17 cellular contexts compared by ENCODE assay signal in genomic region chr14:96581902-96582640, GRCh38.
DNase-seq lines count a peak whose midpoint lies in the region; ATAC-seq, FAIRE-seq and TF ChIP-seq lines count a peak whose summit lies in the region.
"Had no signal": no experiment of that assay in that cellular context is flagged by ENCODE, and none has a peak within 500 bp of the region (broad histone marks: within the 10 kb centered on the region; RNA-seq: fewer than 3 reads in every experiment).

No MANE protein-coding gene starts in this region.

- H2BK15ac ChIP-seq in neuronal stem cell (ENCODE audit: low read length) = no peak overlapping the region

- WGBS in SK-N-SH (ENCODE audit: low lambda C conversion rate) = 79% methylated on average over 6 of the region's 13 CpGs
- 47% methylated on average over 13 of the region's 13 CpGs for WGBS in K562 (ENCODE audit: insufficient coverage, low coverage, missing lambda C conversion rate)
- WGBS in neuronal stem cell (ENCODE audit: extremely low coverage in 2 of 2, insufficient read length in 2 of 2, insufficient replicate concordance in 1 of 2), 2 donors = no CpG with 5 or more reads among the region's 13 CpGs
- 85% methylated on average over 13 of the region's 13 CpGs for WGBS in hepatocyte (ENCODE audit: low lambda C conversion rate, missing lambda C conversion rate)

- POLR2A ChIA-PET in SK-N-SH (lab: Yijun Ruan, JAX) = interaction anchor here (0.6 kb wide), 1 partner anchor 158 kb away, joined by 3 read pairs; no protein-coding TSS in a partner anchor
- POLR2A ChIA-PET in K562 (lab: Yijun Ruan, JAX) = no interaction called here

- H3K18ac ChIP-seq in neuronal stem cell (ENCODE audit: low read length) = no peak overlapping the region

- TF ChIP-seq CTCF in SK-N-SH (IDR thresholded peaks at IDR 0.05) (no peak), K562 (IDR thresholded peaks at IDR 0.05 in 2 of 3, conservative IDR thresholded peaks at IDR 0.05 in 1 of 3; ENCODE audit: insufficient read depth in 2 of 3, low read depth in 1 of 3, low read length in 3 of 3) (no peak), hepatocyte (IDR thresholded peaks at IDR 0.05; ENCODE audit: poor library complexity) (no peak), dorsolateral prefrontal cortex (IDR thresholded peaks at IDR 0.05 in 54 of 56, conservative IDR thresholded peaks at IDR 0.05 in 2 of 56; ENCODE audit: low read depth in 1 of 56, partially characterized antibody in 56 of 56) (no peak)

- H3K9me3 ChIP-seq in SK-N-SH = no peaks in the 10 kb centered on the region
- no peaks in the 10 kb centered on the region for H3K9me3 ChIP-seq in K562 (replicated peaks; ENCODE audit: control insufficient read depth, insufficient read depth, low read depth, low read length)
- no peaks in the 10 kb centered on the region for H3K9me3 ChIP-seq in neuronal stem cell (replicated peaks in 1 of 2; ENCODE audit: control insufficient read depth in 2 of 2, insufficient read depth in 1 of 2, low read depth in 1 of 2, low read length in 2 of 2)
- H3K9me3 ChIP-seq in hepatocyte (ENCODE audit: low read depth) = no peaks in the 10 kb centered on the region
- H3K9me3 ChIP-seq: left lung, sigmoid colon, uterus had no signal

- no peak overlapping the region for H4K8ac ChIP-seq in neuronal stem cell (ENCODE audit: low read depth, low read length)

- peak; percentile 16 for DNase-seq in SK-N-SH
- no peak for DNase-seq in H54 (ENCODE audit: insufficient read length, low spot score)
- DNase-seq in K562 (ENCODE audit: extremely low read depth in 1 of 4, low spot score in 3 of 4) = peak; percentile 45 to 60 (median 54)
- no peak for DNase-seq in neuronal stem cell (ENCODE audit: low spot score)
- no peak for DNase-seq in HuH-7 (ENCODE audit: low spot score)
- no peak for DNase-seq in hepatocyte (ENCODE audit: low spot score)
- no peak for DNase-seq in dorsolateral prefrontal cortex
- DNase-seq: activated gamma-delta T cell treated with Interleukin-2 at 50 U/mL for 16 hours; amygdala; CD4-positive, alpha-beta T cell; left lung; NCI-H1930; NCI-H510A; sigmoid colon; uterus had no signal

- H4K20me1 ChIP-seq in SK-N-SH (ENCODE audit: insufficient read depth) (no peaks in the 10 kb centered on the region), K562 (replicated peaks; ENCODE audit: control insufficient read depth, insufficient read depth, low read length) (no peaks in the 10 kb centered on the region), hepatocyte (ENCODE audit: insufficient read depth, poor library complexity, severe bottlenecking) (no peaks in the 10 kb centered on the region)

- H3K4me1 ChIP-seq in SK-N-SH (ENCODE audit: control insufficient read depth in 1 of 2, insufficient read depth in 2 of 2, low read depth in 1 of 2, low read length in 1 of 2) (peaks cover 0 to 2% of the 10 kb centered on the region in 2 experiments; a peak in 1 of 4 replicates), K562 (replicated peaks in 1 of 2; ENCODE audit: control insufficient read depth in 2 of 2, insufficient read depth in 2 of 2, low read length in 2 of 2) (peaks cover 6 to 19% of the 10 kb centered on the region in 2 experiments; a peak in 4 of 5 replicates), neuronal stem cell (ENCODE audit: control insufficient read depth in 2 of 2, insufficient read depth in 1 of 2, low read depth in 1 of 2, low read length in 2 of 2) (peaks cover 5 to 26% of the 10 kb centered on the region in 2 donors), hepatocyte (ENCODE audit: insufficient read depth) (no peaks in the 10 kb centered on the region)
- H3K4me1 ChIP-seq: left lung, uterus had no signal

- H3K27me3 ChIP-seq in SK-N-SH (ENCODE audit: insufficient read depth) (no peaks in the 10 kb centered on the region; the same call in 1 of the 2 replicates), K562 (ENCODE audit: control insufficient read depth in 2 of 2, insufficient read depth in 2 of 2, low read length in 2 of 2) (peaks cover 24 to 40% of the 10 kb centered on the region in 2 experiments), neuronal stem cell (ENCODE audit: control insufficient read depth in 3 of 3, insufficient read depth in 3 of 3, low read depth in 1 of 3, low read length in 3 of 3) (no peaks in the 10 kb centered on the region), hepatocyte (peaks cover 18% of the 10 kb centered on the region), dorsolateral prefrontal cortex (peaks cover 0 to 26% (median 4%) of the 10 kb centered on the region in 45 donors)
- H3K27me3 ChIP-seq: uterus had no signal

- BruUV-seq in K562 (replicated peaks; lab: Mats Ljungman, UMichigan) = no TSS peak

- peak; percentile 43 for FAIRE-seq in H54 (lab: Jason Lieb, UNC)
- FAIRE-seq in K562 (lab: Jason Lieb, UNC) = peak; percentile 54
- FAIRE-seq: RCC 7860 had no signal

- intact Hi-C loops in K562 (cut with micrococcal nuclease) = loop anchor here (5.0 to 10.0 kb wide), 3 partner anchors 85 to 553 kb away; no protein-coding TSS in a partner anchor
- intact Hi-C loops in dorsolateral prefrontal cortex (cut with DNase I) = no loop called here

- TF ChIP-seq RAD21 in SK-N-SH (IDR thresholded peaks at IDR 0.05; ENCODE audit: low read length) = no peak
- TF ChIP-seq RAD21 in K562 (CRISPR knock-in tag; conservative IDR thresholded peaks at IDR 0.05 in 1 of 2, IDR thresholded peaks at IDR 0.05 in 1 of 2) = no peak

- no peaks in the 10 kb centered on the region for H3F3A ChIP-seq in SK-N-SH (replicated peaks; ENCODE audit: insufficient read depth)

- TF ChIP-seq EP300 in SK-N-SH (IDR thresholded peaks at IDR 0.05; ENCODE audit: borderline replicate concordance in 1 of 2, low read depth in 1 of 2, low read length in 1 of 2) = no peak
- no peak for TF ChIP-seq EP300 in K562 (IDR thresholded peaks at IDR 0.05; ENCODE audit: low read length)

- H2BK120ac ChIP-seq in neuronal stem cell (ENCODE audit: low read depth, low read length) = no peak overlapping the region

- H3K36me3 ChIP-seq in SK-N-SH (replicated peaks in 1 of 2; ENCODE audit: control insufficient read depth in 1 of 2, insufficient read depth in 2 of 2, low read length in 1 of 2) = no peaks in the 10 kb centered on the region
- no peaks in the 10 kb centered on the region for H3K36me3 ChIP-seq in K562 (ENCODE audit: control insufficient read depth, insufficient read depth, low read length)
- no peaks in the 10 kb centered on the region for H3K36me3 ChIP-seq in neuronal stem cell (replicated peaks in 1 of 2; ENCODE audit: control insufficient read depth in 2 of 2, insufficient read depth in 2 of 2, low read length in 2 of 2)
- no peaks in the 10 kb centered on the region for H3K36me3 ChIP-seq in hepatocyte (replicated peaks; ENCODE audit: insufficient read depth, low read depth)
- H3K36me3 ChIP-seq: left lung, sigmoid colon, uterus had no signal

- H3K23ac ChIP-seq in neuronal stem cell (ENCODE audit: low read depth, low read length, poor library complexity) = no peak overlapping the region

- H3K79me1 ChIP-seq in neuronal stem cell (ENCODE audit: low read depth, low read length) = no peaks in the 10 kb centered on the region

- in situ Hi-C loops in K562 (cut with MboI) = loop anchor here (5.0 to 25.0 kb wide), 4 partner anchors 90 to 705 kb away; no protein-coding TSS in a partner anchor

- no peak overlapping the region for H2AFZ ChIP-seq in SK-N-SH (ENCODE audit: low read depth)
- no peak overlapping the region for H2AFZ ChIP-seq in K562 (ENCODE audit: low read depth, low read length)
- H2AFZ ChIP-seq in neuronal stem cell (ENCODE audit: low read length) = no peak overlapping the region
- H2AFZ ChIP-seq in hepatocyte = no peak overlapping the region

- H2BK5ac ChIP-seq in neuronal stem cell (ENCODE audit: low read length) = no peak overlapping the region

- H3K79me2 ChIP-seq in SK-N-SH (ENCODE audit: insufficient read depth) (no peaks in the 10 kb centered on the region), K562 (ENCODE audit: control insufficient read depth, insufficient read depth, low read length) (no peaks in the 10 kb centered on the region), hepatocyte (no peaks in the 10 kb centered on the region)

- no peak overlapping the region for H3K27ac ChIP-seq in SK-N-SH (ENCODE audit: low read depth in 2 of 2, low read length in 1 of 2)
- H3K27ac ChIP-seq in K562 (ENCODE audit: extremely low read depth, low read depth, low read length) = no peak overlapping the region
- H3K27ac ChIP-seq in neuronal stem cell (replicated peaks; ENCODE audit: low read length) = no peak overlapping the region
- no peak overlapping the region for H3K27ac ChIP-seq in hepatocyte
- H3K27ac ChIP-seq in dorsolateral prefrontal cortex = no peak overlapping the region
- H3K27ac ChIP-seq: left lung, sigmoid colon, uterus had no signal

- H3K9me1 ChIP-seq in K562 (ENCODE audit: control insufficient read depth, insufficient read depth, low read length) = no peaks in the 10 kb centered on the region

- H3K4me3 ChIP-seq in SK-N-SH (ENCODE audit: low read depth in 2 of 2, low read length in 1 of 2) = no peak overlapping the region
- H3K4me3 ChIP-seq in K562 = no peak overlapping the region
- H3K4me3 ChIP-seq in neuronal stem cell (ENCODE audit: low read length in 2 of 2) = no peak overlapping the region
- no peak overlapping the region for H3K4me3 ChIP-seq in hepatocyte
- H3K4me3 ChIP-seq in dorsolateral prefrontal cortex = no peak overlapping the region
- H3K4me3 ChIP-seq: left lung, sigmoid colon, uterus had no signal

- H3K9ac ChIP-seq in SK-N-SH (no peak overlapping the region), K562 (ENCODE audit: insufficient read depth in 1 of 2, low read depth in 2 of 2, low read length in 2 of 2) (no peak overlapping the region), neuronal stem cell (ENCODE audit: low read depth, low read length, poor library complexity) (no peak overlapping the region)

- H3K9me2 ChIP-seq in SK-N-SH (no peaks in the 10 kb centered on the region), hepatocyte (replicated peaks; ENCODE audit: insufficient read depth) (no peaks in the 10 kb centered on the region)

- H4K91ac ChIP-seq in neuronal stem cell (ENCODE audit: low read depth, low read length, poor library complexity) = no peak overlapping the region

- CTCF ChIA-PET in SK-N-SH (lab: Yijun Ruan, JAX) (interaction anchor here (2.3 to 11.6 kb wide), 5 partner anchors 8 to 270 kb away, joined by 8 to 170 read pairs (median 61); no protein-coding TSS in a partner anchor), K562 (lab: Yijun Ruan, JAX; ENCODE audit: low intra/inter-chr PET ratio) (no interaction called here)

- TF ChIP-seq POLR2A in H54 (IDR thresholded peaks at IDR 0.05; ENCODE audit: low read depth, low read length) (no peak), K562 (conservative IDR thresholded peaks at IDR 0.05) (no peak)

- ATAC-seq in SK-N-SH treated with all-trans-retinoic acid at 6 μM for 48 hours (no peak), K562 (peak; percentile 50)
- ATAC-seq: left lung had no signal

- H3K4ac ChIP-seq in neuronal stem cell (ENCODE audit: low read length) = no peak overlapping the region

- H3K4me2 ChIP-seq in SK-N-SH (no peak overlapping the region), K562 (ENCODE audit: insufficient read depth, low read length) (no peak overlapping the region), neuronal stem cell (ENCODE audit: insufficient read depth, low read length, poor library complexity, severe bottlenecking) (no peak overlapping the region), hepatocyte (no peak overlapping the region)

- H3K14ac ChIP-seq in neuronal stem cell (ENCODE audit: low read length) = no peak overlapping the region

- H2BK12ac ChIP-seq in neuronal stem cell (ENCODE audit: low read length) = no peak overlapping the region

- peak overlapping the region; percentile 49 for H2AK5ac ChIP-seq in neuronal stem cell (ENCODE audit: low read depth, low read length)

Comparison
In these comparisons a context has a peak if more than half of its experiments do, and no peak if none do; other contexts are left out.
1. DNase-seq: peak in SK-N-SH (single experiment) and K562 (4 of 4); none in H54 (single experiment), neuronal stem cell (single experiment), HuH-7 (single experiment), hepatocyte (single experiment) and dorsolateral prefrontal cortex (0 of 10).